ENCODE assay signal across 1 cellular context in the genomic region with DNA sequence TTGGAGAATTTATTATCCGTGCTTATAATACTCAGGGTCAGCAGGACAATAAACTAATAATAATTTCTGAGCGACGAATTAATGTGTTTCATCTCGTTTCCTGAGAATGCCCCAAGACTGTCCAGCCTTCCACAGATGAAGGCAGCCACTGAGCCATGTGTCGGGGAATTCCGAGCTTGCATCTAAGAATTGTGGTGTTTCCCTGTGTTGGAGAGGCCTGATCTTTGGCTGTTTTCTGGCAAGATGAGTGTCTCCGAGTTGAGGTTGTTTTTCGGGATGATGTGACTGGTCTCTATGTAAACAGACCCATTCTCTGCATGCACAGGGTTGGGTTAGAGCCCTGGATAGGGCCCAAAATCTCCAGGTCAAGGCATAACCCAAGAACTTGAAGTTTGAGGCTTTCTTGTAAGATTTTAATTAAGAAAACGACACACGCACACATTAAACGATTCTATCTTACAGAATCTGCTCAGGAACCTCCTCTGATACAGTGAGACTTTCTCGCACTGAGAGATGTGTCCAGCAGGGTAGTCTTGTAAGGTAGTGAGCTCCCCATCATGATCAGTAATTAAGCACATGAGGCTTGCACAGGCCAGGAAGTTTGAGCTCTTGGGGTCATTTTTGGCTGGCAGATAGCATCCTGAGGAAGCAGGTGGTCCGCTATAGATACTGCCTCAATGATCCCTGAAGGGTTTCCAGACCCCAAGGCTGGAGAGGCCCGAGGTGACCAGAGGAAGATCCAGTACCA.
A peak's percentile ranks its signal among the peaks of the same experiment; 100 is the strongest.
TF ChIP-seq lines count a peak whose summit lies in the region.

No MANE protein-coding gene starts in this region.

TF ChIP-seq in K562, 482 proteins besides CTCF, POLR2A, EP300 and RAD21 (continued from another document):
- no peak for TF ChIP-seq MGA (IDR thresholded peaks at IDR 0.05)
- TF ChIP-seq, protein P1, sequence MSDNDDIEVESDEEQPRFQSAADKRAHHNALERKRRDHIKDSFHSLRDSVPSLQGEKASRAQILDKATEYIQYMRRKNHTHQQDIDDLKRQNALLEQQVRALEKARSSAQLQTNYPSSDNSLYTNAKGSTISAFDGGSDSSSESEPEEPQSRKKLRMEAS (CRISPR knock-in tag; IDR thresholded peaks at IDR 0.05): no peak
- no peak for TF ChIP-seq JUN (IDR thresholded peaks at IDR 0.05; ENCODE audit: borderline replicate concordance, low read depth, low read length)
- no peak for TF ChIP-seq JUN (CRISPR knock-in tag; IDR thresholded peaks at IDR 0.05; ENCODE audit: borderline replicate concordance)
- TF ChIP-seq, protein P2, sequence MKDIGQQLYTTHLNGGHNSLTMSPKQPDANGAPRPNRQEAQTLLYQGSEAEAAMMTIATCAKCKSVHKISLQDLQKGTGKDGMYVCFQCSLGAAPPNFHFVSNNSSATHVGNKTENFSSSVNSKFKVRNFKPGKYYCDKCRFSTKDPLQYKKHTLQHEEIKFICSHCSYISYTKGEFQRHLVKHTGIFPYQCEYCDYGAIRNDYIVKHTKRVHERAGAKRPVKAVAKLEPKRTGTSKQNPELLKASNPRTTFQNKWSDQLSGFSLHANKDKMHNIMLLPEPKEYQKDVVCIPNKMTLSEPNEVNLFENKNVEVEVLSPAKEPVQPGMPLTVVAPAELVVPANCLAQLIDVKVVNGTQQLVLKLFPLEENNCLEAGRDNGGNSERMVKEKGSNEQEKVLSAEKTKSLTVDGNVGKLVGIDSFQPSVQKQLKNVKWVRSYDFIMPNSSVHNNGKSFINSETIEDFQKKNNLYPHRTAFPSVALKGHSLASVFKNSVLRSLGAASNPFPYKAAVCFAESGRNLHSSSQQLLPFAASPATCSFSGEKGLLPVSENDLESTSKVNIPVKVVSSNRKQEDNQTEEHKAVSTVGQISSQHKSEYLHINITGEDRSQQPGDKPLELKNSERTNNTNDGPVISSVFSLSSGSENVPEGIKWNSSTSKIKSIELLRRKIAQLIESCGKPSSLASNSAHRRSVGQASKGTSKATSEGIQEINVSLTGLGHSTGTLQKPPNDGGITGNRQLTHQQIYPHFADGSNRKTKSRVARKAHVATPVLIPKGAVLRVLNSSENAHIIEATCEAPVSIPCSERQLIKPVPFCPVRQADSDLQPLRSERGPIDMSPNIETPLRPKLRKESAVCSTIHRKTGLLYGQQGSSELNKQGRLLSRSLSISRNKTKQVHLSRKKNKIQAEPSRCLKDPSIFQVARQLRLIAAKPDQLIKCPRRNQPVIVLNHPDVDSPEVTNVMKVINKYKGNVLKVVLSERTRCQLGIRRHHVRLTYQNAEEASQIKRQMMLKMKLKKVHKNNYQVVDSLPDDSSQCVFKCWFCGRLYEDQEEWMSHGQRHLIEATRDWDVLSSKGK (CRISPR knock-in tag; IDR thresholded peaks at IDR 0.05): no peak
- no peak for TF ChIP-seq ZNF551 (CRISPR knock-in tag; IDR thresholded peaks at IDR 0.05)
- TF ChIP-seq BCOR (IDR thresholded peaks at IDR 0.05): peak; percentile 35; the same call in 1 of the 2 replicates
- TF ChIP-seq MAFG (tag; conservative IDR thresholded peaks at IDR 0.05): no peak
- TF ChIP-seq HNRNPL (IDR thresholded peaks at IDR 0.05; ENCODE audit: low read depth, low read length): no peak
- TF ChIP-seq GATAD2A (IDR thresholded peaks at IDR 0.05): no peak
- TF ChIP-seq SIX5 (IDR thresholded peaks at IDR 0.05; ENCODE audit: borderline replicate concordance in 1 of 2, insufficient read depth in 1 of 2, low read depth in 1 of 2, low read length in 2 of 2): no peak
- TF ChIP-seq ZNF75A (CRISPR knock-in tag; IDR thresholded peaks at IDR 0.05): no peak
- TF ChIP-seq, protein P3, sequence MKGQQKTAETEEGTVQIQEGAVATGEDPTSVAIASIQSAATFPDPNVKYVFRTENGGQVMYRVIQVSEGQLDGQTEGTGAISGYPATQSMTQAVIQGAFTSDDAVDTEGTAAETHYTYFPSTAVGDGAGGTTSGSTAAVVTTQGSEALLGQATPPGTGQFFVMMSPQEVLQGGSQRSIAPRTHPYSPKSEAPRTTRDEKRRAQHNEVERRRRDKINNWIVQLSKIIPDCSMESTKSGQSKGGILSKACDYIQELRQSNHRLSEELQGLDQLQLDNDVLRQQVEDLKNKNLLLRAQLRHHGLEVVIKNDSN (CRISPR knock-in tag; IDR thresholded peaks at IDR 0.05): no peak
- TF ChIP-seq MEF2A (IDR thresholded peaks at IDR 0.05; ENCODE audit: control insufficient read depth, low read depth, low read length): no peak
TF ChIP-seq in K562: peak in this region for 4.
